In genomic region chr22:31752096-31752847, GRCh38 we compare ENCODE assay signal across 8 cellular contexts. TPM values are rescaled to one million over a fixed set of nuclear protein-coding genes. Genes with fewer than 3 reads are reported as not detected.
A peak's percentile ranks its signal among the peaks of the same experiment; 100 is the strongest.
DNase-seq lines count a peak whose midpoint lies in the region; ATAC-seq and TF ChIP-seq lines count a peak whose summit lies in the region.

No MANE protein-coding gene starts in this region.

- no peak for TF ChIP-seq RAD21 in SK-N-SH (IDR thresholded peaks at IDR 0.05; ENCODE audit: low read length)

- H3K4me1 Mint-ChIP-seq in activated CD4-positive, alpha-beta memory T cell treated with anti-CD3 and anti-CD28 coated beads, Interleukin-2, amount 10 ng/mL, durations not matched to agents 7 days and 5 days: peaks cover 66% of the 10 kb centered on the region
- H3K4me1 Mint-ChIP-seq in immature natural killer cell: peaks cover 56 to 58% of the 10 kb centered on the region in 2 donors

- peak overlapping the region; percentile 76; the same call in 1 of the 2 replicates for H3K9ac ChIP-seq in SK-N-SH

- H3K27ac ChIP-seq in SK-N-SH (ENCODE audit: low read depth in 2 of 2, low read length in 1 of 2) (peak overlapping the region; percentile 92 to 98), stomach (peak overlapping the region in 4 of 5 donors; percentile 94 to 96 (median 95))

- intact Hi-C loops in stomach (cut with DNase I; ENCODE audit: low total_unique reads): loop anchor here (10.0 kb wide), 1 partner anchor 87 kb away; the partner anchor contains the start of gene PISD

- peaks cover 32% of the 10 kb centered on the region for H3K79me2 ChIP-seq in SK-N-SH (ENCODE audit: insufficient read depth)

- H3K9me3 Mint-ChIP-seq in activated CD4-positive, alpha-beta memory T cell treated with anti-CD3 and anti-CD28 coated beads, Interleukin-2, amount 10 ng/mL, durations not matched to agents 7 days and 5 days: no peaks in the 10 kb centered on the region
- no peaks in the 10 kb centered on the region for H3K9me3 Mint-ChIP-seq in immature natural killer cell

- H3K4me2 ChIP-seq in SK-N-SH: no peak overlapping the region

- ATAC-seq in SK-N-SH treated with all-trans-retinoic acid at 6 μM for 48 hours (no peak), esophagus mucosa (no peak)

- TF ChIP-seq CTCF in SK-N-SH (IDR thresholded peaks at IDR 0.05): no peak
- TF ChIP-seq CTCF in stomach (IDR thresholded peaks at IDR 0.05): no peak

- H3K4me3 Mint-ChIP-seq in activated CD4-positive, alpha-beta memory T cell treated with anti-CD3 and anti-CD28 coated beads, Interleukin-2, amount 10 ng/mL, durations not matched to agents 7 days and 5 days: peak overlapping the region; percentile 92
- peak overlapping the region in 4 of 5 donors; percentile 9 to 97 (median 56) for H3K4me3 Mint-ChIP-seq in immature natural killer cell

- DNase-seq in SK-N-SH (no peak), immature natural killer cell (no peak), stomach (no peak), GOT3 (lab: John Stamatoyannopoulos, UW) (no peak), HCEC 1CT (no peak)
- no peak for DNase-seq in activated CD4-positive, alpha-beta memory T cell treated with anti-CD3 and anti-CD28 coated beads, Interleukin-2, amount 10 ng/mL, durations not matched to agents 7 days and 5 days

- no peak for TF ChIP-seq POLR2A in stomach (IDR thresholded peaks at IDR 0.05)

- no peaks in the 10 kb centered on the region for H4K20me1 ChIP-seq in SK-N-SH (ENCODE audit: insufficient read depth)

- TF ChIP-seq EP300 in SK-N-SH (IDR thresholded peaks at IDR 0.05; ENCODE audit: borderline replicate concordance in 1 of 2, low read depth in 1 of 2, low read length in 1 of 2) (no peak), stomach (IDR thresholded peaks at IDR 0.05) (no peak)

- H3K27ac Mint-ChIP-seq in activated CD4-positive, alpha-beta memory T cell treated with anti-CD3 and anti-CD28 coated beads, Interleukin-2, amount 10 ng/mL, durations not matched to agents 7 days and 5 days: peak overlapping the region; percentile 97
- peak overlapping the region; percentile 55 to 99 (median 98) for H3K27ac Mint-ChIP-seq in immature natural killer cell

- H3K4me1 ChIP-seq in SK-N-SH (ENCODE audit: control insufficient read depth in 1 of 2, insufficient read depth in 2 of 2, low read depth in 1 of 2, low read length in 1 of 2) (peaks cover 12 to 34% of the 10 kb centered on the region in 2 experiments), stomach (peaks cover 36 to 81% (median 61%) of the 10 kb centered on the region in 4 donors)

- no peaks in the 10 kb centered on the region for H3K9me3 ChIP-seq in SK-N-SH
- H3K9me3 ChIP-seq in stomach: no peaks in the 10 kb centered on the region

- H3K36me3 Mint-ChIP-seq in activated CD4-positive, alpha-beta memory T cell treated with anti-CD3 and anti-CD28 coated beads, Interleukin-2, amount 10 ng/mL, durations not matched to agents 7 days and 5 days (ENCODE audit: low read depth): peaks cover 14% of the 10 kb centered on the region
- peaks cover 0 to 3% (median 0%) of the 10 kb centered on the region in 3 donors for H3K36me3 Mint-ChIP-seq in immature natural killer cell

- H3K4me3 ChIP-seq in SK-N-SH (ENCODE audit: low read depth in 2 of 2, low read length in 1 of 2) (no peak overlapping the region), stomach (peak overlapping the region in 1 of 4 donors; percentile 76)

- no peaks in the 10 kb centered on the region for H3K27me3 Mint-ChIP-seq in activated CD4-positive, alpha-beta memory T cell treated with anti-CD3 and anti-CD28 coated beads, Interleukin-2, amount 10 ng/mL, durations not matched to agents 7 days and 5 days
- peaks cover 6 to 7% (median 6%) of the 10 kb centered on the region in 3 donors for H3K27me3 Mint-ChIP-seq in immature natural killer cell (ENCODE audit: low read depth in 3 of 3)

- 86% methylated on average over 6 of the region's 7 CpGs for WGBS in SK-N-SH (ENCODE audit: low lambda C conversion rate)
- 81 to 87% (median 84%) methylated on average over 7 of the region's 7 CpGs for WGBS in stomach, 5 donors

- peak overlapping the region; percentile 96; the same call in 1 of the 2 replicates for H2AFZ ChIP-seq in SK-N-SH (ENCODE audit: low read depth)

- H3K36me3 ChIP-seq in SK-N-SH (replicated peaks in 1 of 2; ENCODE audit: control insufficient read depth in 1 of 2, insufficient read depth in 2 of 2, low read length in 1 of 2) (no peaks in the 10 kb centered on the region), stomach (peaks cover 0 to 3% (median under 1%) of the 10 kb centered on the region in 4 donors)

- no peaks in the 10 kb centered on the region for H3K9me2 ChIP-seq in SK-N-SH

- no peaks in the 10 kb centered on the region for H3K27me3 ChIP-seq in SK-N-SH (ENCODE audit: insufficient read depth)
- no peaks in the 10 kb centered on the region for H3K27me3 ChIP-seq in stomach

- CTCF ChIA-PET in SK-N-SH (lab: Yijun Ruan, JAX): interaction anchor here (3.8 kb wide), 1 partner anchor 86 kb away, joined by 21 read pairs; no protein-coding TSS in a partner anchor
- CTCF ChIA-PET in activated CD4-positive, alpha-beta memory T cell treated with anti-CD3 and anti-CD28 coated beads, Interleukin-2, amount 10 ng/mL, durations not matched to agents 7 days and 5 days (lab: Charles Lee): interaction anchor here (1.8 to 2.0 kb wide), 2 partner anchors 87 to 91 kb away, joined by 6 to 8 read pairs; partner anchors contain the start of gene PISD

- peaks cover 14% of the 10 kb centered on the region for H3F3A ChIP-seq in SK-N-SH (replicated peaks; ENCODE audit: insufficient read depth)

- POLR2A ChIA-PET in SK-N-SH (lab: Yijun Ruan, JAX): interaction anchor here (0.6 to 2.0 kb wide), 8 partner anchors 8 to 406 kb away, joined by 3 to 10 read pairs (median 3); partner anchors contain the start of genes PATZ1 and PISD
- POLR2A ChIA-PET in activated CD4-positive, alpha-beta memory T cell treated with anti-CD3 and anti-CD28 coated beads, Interleukin-2, amount 10 ng/mL, durations not matched to agents 7 days and 5 days (lab: Charles Lee): interaction anchor here (0.7 to 2.7 kb wide), 8 partner anchors 8 to 722 kb away, joined by 3 to 30 read pairs (median 6); partner anchors contain the start of genes FBXO7, PISD and YWHAH

TF ChIP-seq in SK-N-SH treated with all-trans-retinoic acid at 6 μM for 48 hours, 23 proteins besides CTCF, POLR2A, EP300 and RAD21:
- no peak for TF ChIP-seq CREB5 (CRISPR knock-in tag; IDR thresholded peaks at IDR 0.05; ENCODE audit: low read depth)
- TF ChIP-seq ZNF70 (CRISPR knock-in tag; IDR thresholded peaks at IDR 0.05): no peak
- TF ChIP-seq PPARA (CRISPR knock-in tag; IDR thresholded peaks at IDR 0.05; ENCODE audit: borderline replicate concordance): no peak
- no peak for TF ChIP-seq ESRRG (CRISPR knock-in tag; IDR thresholded peaks at IDR 0.05)
- TF ChIP-seq ARNTL (CRISPR knock-in tag; IDR thresholded peaks at IDR 0.05; ENCODE audit: borderline replicate concordance, low read depth): no peak
- no peak for TF ChIP-seq TCF4 (CRISPR knock-in tag; IDR thresholded peaks at IDR 0.05; ENCODE audit: borderline replicate concordance)
- TF ChIP-seq ZNF8 (CRISPR knock-in tag; IDR thresholded peaks at IDR 0.05): no peak
- TF ChIP-seq ISL1 (CRISPR knock-in tag; IDR thresholded peaks at IDR 0.05): no peak
- TF ChIP-seq OSR1 (CRISPR knock-in tag; IDR thresholded peaks at IDR 0.05): no peak
- TF ChIP-seq ZC3H10 (CRISPR knock-in tag; IDR thresholded peaks at IDR 0.05): no peak
- TF ChIP-seq POU6F1 (CRISPR knock-in tag; IDR thresholded peaks at IDR 0.05; ENCODE audit: borderline replicate concordance, low read depth): no peak
- TF ChIP-seq CSDC2 (CRISPR knock-in tag; IDR thresholded peaks at IDR 0.05): no peak

RNA-seq across cellular contexts. Expression of gene DEPDC5, which starts 1.5 kb away (rescaled TPM):
- polyA plus RNA-seq in SK-N-SH (2012; rRNA removed): 7.8 and 9.7 TPM in 2 replicates
- polyA plus RNA-seq in SK-N-SH (2012; cell fraction: cytosol; rRNA removed): 5.2 and 5.6 TPM in 2 replicates
- 23.5 and 24.6 TPM in 2 replicates for polyA plus RNA-seq in SK-N-SH (2012; cell fraction: nucleus; rRNA removed)
- total RNA-seq in activated CD4-positive, alpha-beta memory T cell treated with anti-CD3 and anti-CD28 coated beads, Interleukin-2, amount 10 ng/mL, durations not matched to agents 7 days and 5 days: 10 to 100 TPM; 32.8 to 33.7 TPM
- 10 to 100 TPM in 1 of 3 donors, 1 to 10 TPM in 2; 3.0 to 14.3 (median 3.9) TPM for polyA plus RNA-seq in immature natural killer cell
- 10 to 100 TPM; 20.1 to 39.1 (median 25.1) TPM for total RNA-seq in stomach
- 1 to 10 TPM; 4.7 to 8.5 (median 6.3) TPM for polyA plus RNA-seq in stomach
- 17.7 TPM for total RNA-seq in esophagus mucosa

RNA-seq across cellular contexts. Expression of gene PRR14L, which starts 2.3 kb away (rescaled TPM):
- polyA plus RNA-seq in SK-N-SH (2012; rRNA removed): 5.9 and 7.4 TPM in 2 replicates
- 6.0 and 6.5 TPM in 2 replicates for polyA plus RNA-seq in SK-N-SH (2012; cell fraction: cytosol; rRNA removed)
- polyA plus RNA-seq in SK-N-SH (2012; cell fraction: nucleus; rRNA removed): 9.4 and 13.9 TPM in 2 replicates
- 10 to 100 TPM; 56.3 to 61.3 TPM for total RNA-seq in activated CD4-positive, alpha-beta memory T cell treated with anti-CD3 and anti-CD28 coated beads, Interleukin-2, amount 10 ng/mL, durations not matched to agents 7 days and 5 days
- 10 to 100 TPM; 13.7 to 41.7 (median 14.1) TPM for polyA plus RNA-seq in immature natural killer cell
- total RNA-seq in stomach: 100 to 1,000 TPM in 1 of 5 donors, 10 to 100 TPM in 4; 24.0 to 193 (median 29.9) TPM
- 1 to 10 TPM; 4.0 to 5.5 (median 4.2) TPM for polyA plus RNA-seq in stomach
- total RNA-seq in esophagus mucosa: 36.9 TPM
